ENCODE assay signal across 20 cellular contexts in the genomic region with DNA sequence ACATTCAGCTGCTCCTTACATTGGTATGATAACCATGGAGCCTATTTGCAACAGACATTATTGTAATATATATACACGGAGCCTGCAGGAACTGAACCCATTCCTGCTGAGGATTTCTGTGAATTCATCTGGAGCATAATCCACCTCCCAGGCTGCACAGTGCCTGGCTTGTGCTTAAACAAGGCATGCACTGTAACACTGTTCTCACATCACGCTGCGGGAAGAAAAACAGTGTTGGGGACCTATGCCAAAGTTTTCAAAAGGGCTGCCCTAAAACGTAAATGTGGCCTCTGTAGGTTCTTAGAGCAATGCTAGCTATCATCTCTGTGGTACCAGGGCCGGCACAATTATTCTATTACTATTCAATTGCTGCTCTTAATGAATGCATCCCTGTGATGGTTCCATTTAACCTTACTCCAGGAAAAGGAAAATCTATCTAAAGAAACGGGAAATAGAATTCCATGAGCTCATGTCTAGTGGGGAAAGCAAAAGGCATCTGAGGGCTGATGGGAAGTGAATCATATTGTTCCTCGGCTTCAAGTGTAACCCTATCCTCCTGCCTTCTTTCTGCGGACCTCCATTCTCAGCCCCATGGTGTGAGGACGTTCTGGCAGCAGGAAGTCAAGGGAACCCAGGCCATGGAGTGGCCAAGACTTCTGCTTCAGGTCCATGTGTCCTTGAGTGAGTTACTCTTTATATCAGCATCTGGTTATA.
"Had no signal": no experiment of that assay in that cellular context is flagged by ENCODE, and none has a peak within 500 bp of the region (broad histone marks: within the 10 kb centered on the region; RNA-seq: fewer than 3 reads in every experiment).

No MANE protein-coding gene starts in this region.

- H3K4me3 ChIP-seq: ascending aorta, colonic mucosa, dorsolateral prefrontal cortex, left lung, lower lobe of right lung, right lobe of liver, testis, uterus had no signal

- DNase-seq: activated CD4-positive, alpha-beta T cell treated with anti-CD3 and anti-CD28 coated beads for 1 hour; activated CD8-positive, alpha-beta memory T cell treated with anti-CD3 and anti-CD28 coated beads, Interleukin-2, amount 10 ng/mL, durations not matched to agents 7 days and 5 days; activated CD8-positive, alpha-beta T cell treated with anti-CD3 and anti-CD28 coated beads, Interleukin-2, amount 10 ng/mL, durations not matched to agents 7 days and 5 days; activated naive CD4-positive, alpha-beta T cell treated with anti-CD3 and anti-CD28 coated beads for 36 hours; activated naive CD8-positive, alpha-beta T cell treated with anti-CD3 and anti-CD28 coated beads, Interleukin-2, amount 10 ng/mL, durations not matched to agents 7 days and 5 days; activated T-cell treated with anti-CD3 and anti-CD28 coated beads, Interleukin-2, amount 50 U/mL, for 72 hours; colonic mucosa; dorsolateral prefrontal cortex; effector memory CD8-positive, alpha-beta T cell; foreskin melanocyte; left lung; lower lobe of right lung; right lobe of liver; stimulated activated CD4-positive, alpha-beta T cell treated with anti-CD3 and anti-CD28 coated beads, Interleukin-4, amount 100 ng/mL, for 1 hour; stimulated activated naive CD8-positive, alpha-beta T cell treated with anti-CD3 and anti-CD28 coated beads, Interleukin-15, Interleukin-2, amounts not matched to agents 100 U/mL and 50 U/mL, for 24 hours; T-helper 9 cell; testis; uterus; WERI-Rb-1 had no signal
